Comparison of ENCODE assay signal across 2 cellular contexts in the genomic region with DNA sequence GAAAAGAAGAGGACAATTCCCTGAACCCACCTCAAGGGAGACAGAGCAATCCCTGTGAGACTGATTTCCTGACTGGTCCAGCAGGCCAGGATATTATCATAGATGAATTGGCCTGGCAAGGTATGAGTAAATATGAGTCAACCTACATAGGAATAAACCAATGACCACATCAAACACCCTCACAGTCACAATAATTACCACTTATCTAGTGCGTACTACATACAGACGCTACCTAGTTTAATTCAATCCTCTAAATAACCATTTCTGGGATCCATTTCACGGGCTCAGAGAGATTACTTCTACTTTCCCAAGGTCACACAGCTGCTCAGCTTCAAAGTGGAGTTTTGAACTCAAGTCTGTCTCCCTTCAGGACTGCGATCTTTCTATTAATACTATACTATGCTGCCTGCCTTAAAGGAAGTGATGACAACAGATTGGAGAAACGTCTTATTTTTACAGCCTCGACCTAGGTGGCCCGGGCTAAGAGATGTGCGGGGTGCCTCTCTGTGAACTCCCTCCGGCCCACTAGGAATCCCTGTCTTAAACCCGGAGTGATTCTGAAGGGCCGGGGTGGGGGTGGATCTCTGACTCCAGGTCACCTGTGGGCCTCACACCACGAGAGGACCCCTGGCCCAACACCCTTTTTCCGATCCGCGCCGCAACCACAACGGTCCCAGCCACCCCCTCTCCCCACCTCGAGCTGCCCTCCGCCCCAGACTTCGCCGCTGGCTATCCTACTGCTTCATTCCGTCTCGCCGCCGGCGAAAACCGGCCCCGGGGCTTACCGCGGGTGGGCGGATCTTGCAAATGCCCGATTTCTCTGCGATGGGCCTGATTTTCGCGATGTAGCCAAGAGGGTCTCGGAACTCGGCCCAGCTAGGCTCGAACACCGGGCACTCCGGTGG.
A peak's percentile ranks its signal among the peaks of the same experiment; 100 is the strongest.
TF ChIP-seq lines count a peak whose summit lies in the region.

No MANE protein-coding gene starts in this region.

TF ChIP-seq in A549, 52 proteins besides CTCF, POLR2A, EP300 and RAD21:
- TF ChIP-seq GATA3 (IDR thresholded peaks at IDR 0.05; ENCODE audit: borderline replicate concordance) = no peak
- no peak for TF ChIP-seq NFE2L2 (conservative IDR thresholded peaks at IDR 0.05; ENCODE audit: low read length)
- no peak for TF ChIP-seq FOXS1 (CRISPR knock-in tag; IDR thresholded peaks at IDR 0.05)
- no peak for TF ChIP-seq ZC3H11A (IDR thresholded peaks at IDR 0.05)
- no peak for TF ChIP-seq CBX8 (IDR thresholded peaks at IDR 0.05)
- TF ChIP-seq, protein P1, sequence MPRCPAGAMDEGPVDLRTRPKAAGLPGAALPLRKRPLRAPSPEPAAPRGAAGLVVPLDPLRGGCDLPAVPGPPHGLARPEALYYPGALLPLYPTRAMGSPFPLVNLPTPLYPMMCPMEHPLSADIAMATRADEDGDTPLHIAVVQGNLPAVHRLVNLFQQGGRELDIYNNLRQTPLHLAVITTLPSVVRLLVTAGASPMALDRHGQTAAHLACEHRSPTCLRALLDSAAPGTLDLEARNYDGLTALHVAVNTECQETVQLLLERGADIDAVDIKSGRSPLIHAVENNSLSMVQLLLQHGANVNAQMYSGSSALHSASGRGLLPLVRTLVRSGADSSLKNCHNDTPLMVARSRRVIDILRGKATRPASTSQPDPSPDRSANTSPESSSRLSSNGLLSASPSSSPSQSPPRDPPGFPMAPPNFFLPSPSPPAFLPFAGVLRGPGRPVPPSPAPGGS (IDR thresholded peaks at IDR 0.05) = no peak
- no peak for TF ChIP-seq NR3C1 (IDR thresholded peaks at IDR 0.05)
- TF ChIP-seq KDM5A (IDR thresholded peaks at IDR 0.05) = no peak
- no peak for TF ChIP-seq TFCP2L1 (CRISPR knock-in tag; IDR thresholded peaks at IDR 0.05)
- TF ChIP-seq HEYL (CRISPR knock-in tag; IDR thresholded peaks at IDR 0.05) = no peak
- TF ChIP-seq RNF2 (IDR thresholded peaks at IDR 0.05; ENCODE audit: borderline replicate concordance, low read depth) = no peak
- TF ChIP-seq FOSL2 (IDR thresholded peaks at IDR 0.05) = no peak
- no peak for TF ChIP-seq FOSL2 (CRISPR knock-in tag; IDR thresholded peaks at IDR 0.05)
- TF ChIP-seq HDAC2 (IDR thresholded peaks at IDR 0.05) = no peak
- no peak for TF ChIP-seq MYC (IDR thresholded peaks at IDR 0.05; ENCODE audit: borderline replicate concordance, low read length)
- no peak for TF ChIP-seq TP53 (CRISPR knock-in tag; IDR thresholded peaks at IDR 0.05)
- no peak for TF ChIP-seq RFX5 (IDR thresholded peaks at IDR 0.05)
- TF ChIP-seq BHLHE40 (IDR thresholded peaks at IDR 0.05; ENCODE audit: low read depth, low read length) = no peak
- TF ChIP-seq EHMT2 (IDR thresholded peaks at IDR 0.05; ENCODE audit: low read depth) = no peak
- no peak for TF ChIP-seq FOSB (CRISPR knock-in tag; IDR thresholded peaks at IDR 0.05)
- TF ChIP-seq ZNF302 (CRISPR knock-in tag; IDR thresholded peaks at IDR 0.05) = no peak

TF ChIP-seq in GM12878, 131 proteins besides CTCF, POLR2A, EP300 and RAD21:
- peak; percentile 57 for TF ChIP-seq RUNX3 (IDR thresholded peaks at IDR 0.05; ENCODE audit: low read length)
- no peak for TF ChIP-seq ZSCAN29 (IDR thresholded peaks at IDR 0.05)
- peak; percentile 76 for TF ChIP-seq TCF7 (IDR thresholded peaks at IDR 0.05; ENCODE audit: borderline replicate concordance)
- TF ChIP-seq JUNB (IDR thresholded peaks at IDR 0.05) = 0 out of 2 replicates have a peak, but pooled peaks have one; percentile 26
